Comparison of ENCODE assay signal across 35 cellular contexts in genomic region chr9:116123171-116123570, GRCh38. TPM values are rescaled to one million over a fixed set of nuclear protein-coding genes. Genes with fewer than 3 reads are reported as not detected.
"Had no signal": no experiment of that assay in that cellular context is flagged by ENCODE, and none has a peak within 500 bp of the region (broad histone marks: within the 10 kb centered on the region; RNA-seq: fewer than 3 reads in every experiment).

No MANE protein-coding gene starts in this region.

- H3K4me3 ChIP-seq: adrenal gland, ascending aorta, body of pancreas, breast epithelium, cardiac muscle cell had no signal

- ATAC-seq: activated naive CD4-positive, alpha-beta T cell treated with anti-CD3 and anti-CD28 coated beads, Interleukin-2, amount 50 U/mL, for 72 hours; activated naive CD8-positive, alpha-beta T cell treated with anti-CD3 and anti-CD28 coated beads, Interleukin-2, amount 50 U/mL, for 24 hours; activated T-cell treated with anti-CD3 and anti-CD28 coated beads, Interleukin-2, amount 50 U/mL, for 4 hours; activated T-cell treated with anti-CD3 and anti-CD28 coated beads, Interleukin-2, amount 50 U/mL, for 72 hours; activated T-helper 17 cell treated with anti-CD3 and anti-CD28 coated beads, Interleukin-2, amount 50 U/mL, for 72 hours; body of pancreas had no signal

- FAIRE-seq: astrocyte, bronchial epithelial cell, colon had no signal

- DNase-seq: activated effector memory CD4-positive, alpha-beta T cell treated with anti-CD3 and anti-CD28 coated beads, Interleukin-2, amount 50 U/mL, for 16 hours; activated effector memory CD4-positive, alpha-beta T cell treated with Interleukin-2 at 50 U/mL for 16 hours; activated gamma-delta T cell; activated naive CD4-positive, alpha-beta T cell; activated naive CD4-positive, alpha-beta T cell treated with anti-CD3 and anti-CD28 coated beads for 36 hours; activated naive CD4-positive, alpha-beta T cell treated with anti-CD3 and anti-CD28 coated beads, Interleukin-2, amount 10 ng/mL, durations not matched to agents 7 days and 5 days; activated naive CD4-positive, alpha-beta T cell treated with anti-CD3 and anti-CD28 coated beads, Interleukin-2, amount 50 U/mL, for 16 hours; activated naive CD4-positive, alpha-beta T cell treated with Interleukin-2 at 50 U/mL for 16 hours; activated naive CD8-positive, alpha-beta T cell treated with anti-CD3 and anti-CD28 coated beads for 36 hours; activated naive CD8-positive, alpha-beta T cell treated with anti-CD3 and anti-CD28 coated beads, Interleukin-2, amount 10 ng/mL, durations not matched to agents 7 days and 5 days; activated naive CD8-positive, alpha-beta T cell treated with anti-CD3 and anti-CD28 coated beads, Interleukin-2, amount 50 U/mL, for 24 hours; activated T-cell treated with anti-CD3 and anti-CD28 coated beads, Interleukin-2, amount 50 U/mL, for 24 hours; activated T-cell treated with anti-CD3 and anti-CD28 coated beads, Interleukin-2, amount 50 U/mL, for 4 hours; activated T-cell treated with anti-CD3 and anti-CD28 coated beads, Interleukin-2, amount 50 U/mL, for 48 hours; activated T-cell treated with anti-CD3 and anti-CD28 coated beads, Interleukin-2, amount 50 U/mL, for 72 hours; adrenal gland; amniotic stem cell; amygdala; anterior cingulate cortex; aorta; body of pancreas; brain microvascular endothelial cell; caudate nucleus; central memory CD4-positive, alpha-beta T cell; cerebellar nuclear complex had no signal

- H3K4me1 ChIP-seq: adrenal gland, ascending aorta, body of pancreas, breast epithelium had no signal

- H3K9me3 ChIP-seq: adrenal gland, ascending aorta, body of pancreas, breast epithelium had no signal

- H3K27ac ChIP-seq: adrenal gland, ascending aorta, body of pancreas, brain microvascular endothelial cell, breast epithelium, cardiac muscle cell had no signal

- H3K36me3 ChIP-seq: adrenal gland, ascending aorta, brain microvascular endothelial cell, breast epithelium, cardiac muscle cell had no signal

- H3K27me3 ChIP-seq: adrenal gland, ascending aorta, body of pancreas, brain microvascular endothelial cell, breast epithelium, cardiac muscle cell had no signal

RNA-seq across cellular contexts. Expression of gene PAPPA, which starts 30.4 kb away (rescaled TPM):
- total RNA-seq: activated naive CD4-positive, alpha-beta T cell treated with anti-CD3 and anti-CD28 coated beads for 36 hours; activated naive CD8-positive, alpha-beta T cell treated with anti-CD3 and anti-CD28 coated beads for 36 hours; activated naive CD8-positive, alpha-beta T cell treated with anti-CD3 and anti-CD28 coated beads, Interleukin-2, amount 10 ng/mL, durations not matched to agents 7 days and 5 days; activated T-cell treated with anti-CD3 and anti-CD28 coated beads, Interleukin-2, amount 50 U/mL, for 72 hours; activated T-helper 1 cell treated with anti-CD3 and anti-CD28 coated beads, Interleukin-12 subunit alpha, Interleukin-12 subunit beta, Interleukin-2, Interleukin-4 antibody, amounts not matched to agents 30 ng/mL and 10 ng/mL and 1 ng/mL, durations not matched to agents 14 hours and 24 hours and 36 hours; activated T-helper 2 cell treated with anti-CD3 and anti-CD28 coated beads, Interferon-gamma antibody, Interleukin-2, Interleukin-4, amounts not matched to agents 10 μg/mL and 5 μg/mL and 100 μg/mL, durations not matched to agents 14 hours and 24 hours and 36 hours had no signal
